Comparison of ENCODE assay signal across 1 cellular context in genomic region chr5:65961644-65962043, GRCh38.
A peak's percentile ranks its signal among the peaks of the same experiment; 100 is the strongest.
TF ChIP-seq lines count a peak whose summit lies in the region.

No MANE protein-coding gene starts in this region.

TF ChIP-seq in K562, 482 proteins besides CTCF, POLR2A, EP300 and RAD21 (continued from another document and continues in another):
- TF ChIP-seq JUND (IDR thresholded peaks at IDR 0.05; ENCODE audit: borderline replicate concordance, low read depth, low read length) = peak; percentile 81
- peak; percentile 82; the same call in 2 of the 3 replicates for TF ChIP-seq JUND (tag; IDR thresholded peaks at IDR 0.05; ENCODE audit: borderline replicate concordance, low read depth, low read length)
- TF ChIP-seq MAFK (IDR thresholded peaks at IDR 0.05; ENCODE audit: low read length) = no peak
- TF ChIP-seq PYGO2 (tag; IDR thresholded peaks at IDR 0.05) = no peak
- TF ChIP-seq, protein P1, sequence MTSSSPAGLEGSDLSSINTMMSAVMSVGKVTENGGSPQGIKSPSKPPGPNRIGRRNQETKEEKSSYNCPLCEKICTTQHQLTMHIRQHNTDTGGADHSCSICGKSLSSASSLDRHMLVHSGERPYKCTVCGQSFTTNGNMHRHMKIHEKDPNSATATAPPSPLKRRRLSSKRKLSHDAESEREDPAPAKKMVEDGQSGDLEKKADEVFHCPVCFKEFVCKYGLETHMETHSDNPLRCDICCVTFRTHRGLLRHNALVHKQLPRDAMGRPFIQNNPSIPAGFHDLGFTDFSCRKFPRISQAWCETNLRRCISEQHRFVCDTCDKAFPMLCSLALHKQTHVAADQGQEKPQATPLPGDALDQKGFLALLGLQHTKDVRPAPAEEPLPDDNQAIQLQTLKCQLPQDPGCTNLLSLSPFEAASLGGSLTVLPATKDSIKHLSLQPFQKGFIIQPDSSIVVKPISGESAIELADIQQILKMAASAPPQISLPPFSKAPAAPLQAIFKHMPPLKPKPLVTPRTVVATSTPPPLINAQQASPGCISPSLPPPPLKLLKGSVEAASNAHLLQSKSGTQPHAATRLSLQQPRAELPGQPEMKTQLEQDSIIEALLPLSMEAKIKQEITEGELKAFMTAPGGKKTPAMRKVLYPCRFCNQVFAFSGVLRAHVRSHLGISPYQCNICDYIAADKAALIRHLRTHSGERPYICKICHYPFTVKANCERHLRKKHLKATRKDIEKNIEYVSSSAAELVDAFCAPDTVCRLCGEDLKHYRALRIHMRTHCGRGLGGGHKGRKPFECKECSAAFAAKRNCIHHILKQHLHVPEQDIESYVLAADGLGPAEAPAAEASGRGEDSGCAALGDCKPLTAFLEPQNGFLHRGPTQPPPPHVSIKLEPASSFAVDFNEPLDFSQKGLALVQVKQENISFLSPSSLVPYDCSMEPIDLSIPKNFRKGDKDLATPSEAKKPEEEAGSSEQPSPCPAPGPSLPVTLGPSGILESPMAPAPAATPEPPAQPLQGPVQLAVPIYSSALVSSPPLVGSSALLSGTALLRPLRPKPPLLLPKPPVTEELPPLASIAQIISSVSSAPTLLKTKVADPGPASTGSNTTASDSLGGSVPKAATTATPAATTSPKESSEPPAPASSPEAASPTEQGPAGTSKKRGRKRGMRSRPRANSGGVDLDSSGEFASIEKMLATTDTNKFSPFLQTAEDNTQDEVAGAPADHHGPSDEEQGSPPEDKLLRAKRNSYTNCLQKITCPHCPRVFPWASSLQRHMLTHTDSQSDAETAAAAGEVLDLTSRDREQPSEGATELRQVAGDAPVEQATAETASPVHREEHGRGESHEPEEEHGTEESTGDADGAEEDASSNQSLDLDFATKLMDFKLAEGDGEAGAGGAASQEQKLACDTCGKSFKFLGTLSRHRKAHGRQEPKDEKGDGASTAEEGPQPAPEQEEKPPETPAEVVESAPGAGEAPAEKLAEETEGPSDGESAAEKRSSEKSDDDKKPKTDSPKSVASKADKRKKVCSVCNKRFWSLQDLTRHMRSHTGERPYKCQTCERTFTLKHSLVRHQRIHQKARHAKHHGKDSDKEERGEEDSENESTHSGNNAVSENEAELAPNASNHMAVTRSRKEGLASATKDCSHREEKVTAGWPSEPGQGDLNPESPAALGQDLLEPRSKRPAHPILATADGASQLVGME (CRISPR knock-in tag; IDR thresholded peaks at IDR 0.05) = no peak
- no peak for TF ChIP-seq ETV5 (CRISPR knock-in tag; IDR thresholded peaks at IDR 0.05; ENCODE audit: low read depth)
- no peak for TF ChIP-seq THRAP3 (IDR thresholded peaks at IDR 0.05; ENCODE audit: borderline replicate concordance)
- TF ChIP-seq, protein P2, sequence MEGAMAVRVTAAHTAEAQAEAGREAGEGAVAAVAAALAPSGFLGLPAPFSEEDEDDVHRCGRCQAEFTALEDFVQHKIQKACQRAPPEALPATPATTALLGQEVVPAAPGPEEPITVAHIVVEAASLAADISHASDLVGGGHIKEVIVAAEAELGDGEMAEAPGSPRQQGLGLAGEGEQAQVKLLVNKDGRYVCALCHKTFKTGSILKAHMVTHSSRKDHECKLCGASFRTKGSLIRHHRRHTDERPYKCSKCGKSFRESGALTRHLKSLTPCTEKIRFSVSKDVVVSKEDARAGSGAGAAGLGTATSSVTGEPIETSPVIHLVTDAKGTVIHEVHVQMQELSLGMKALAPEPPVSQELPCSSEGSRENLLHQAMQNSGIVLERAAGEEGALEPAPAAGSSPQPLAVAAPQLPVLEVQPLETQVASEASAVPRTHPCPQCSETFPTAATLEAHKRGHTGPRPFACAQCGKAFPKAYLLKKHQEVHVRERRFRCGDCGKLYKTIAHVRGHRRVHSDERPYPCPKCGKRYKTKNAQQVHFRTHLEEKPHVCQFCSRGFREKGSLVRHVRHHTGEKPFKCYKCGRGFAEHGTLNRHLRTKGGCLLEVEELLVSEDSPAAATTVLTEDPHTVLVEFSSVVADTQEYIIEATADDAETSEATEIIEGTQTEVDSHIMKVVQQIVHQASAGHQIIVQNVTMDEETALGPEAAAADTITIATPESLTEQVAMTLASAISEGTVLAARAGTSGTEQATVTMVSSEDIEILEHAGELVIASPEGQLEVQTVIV (CRISPR knock-in tag; IDR thresholded peaks at IDR 0.05; ENCODE audit: borderline replicate concordance) = no peak
- TF ChIP-seq, protein P3, sequence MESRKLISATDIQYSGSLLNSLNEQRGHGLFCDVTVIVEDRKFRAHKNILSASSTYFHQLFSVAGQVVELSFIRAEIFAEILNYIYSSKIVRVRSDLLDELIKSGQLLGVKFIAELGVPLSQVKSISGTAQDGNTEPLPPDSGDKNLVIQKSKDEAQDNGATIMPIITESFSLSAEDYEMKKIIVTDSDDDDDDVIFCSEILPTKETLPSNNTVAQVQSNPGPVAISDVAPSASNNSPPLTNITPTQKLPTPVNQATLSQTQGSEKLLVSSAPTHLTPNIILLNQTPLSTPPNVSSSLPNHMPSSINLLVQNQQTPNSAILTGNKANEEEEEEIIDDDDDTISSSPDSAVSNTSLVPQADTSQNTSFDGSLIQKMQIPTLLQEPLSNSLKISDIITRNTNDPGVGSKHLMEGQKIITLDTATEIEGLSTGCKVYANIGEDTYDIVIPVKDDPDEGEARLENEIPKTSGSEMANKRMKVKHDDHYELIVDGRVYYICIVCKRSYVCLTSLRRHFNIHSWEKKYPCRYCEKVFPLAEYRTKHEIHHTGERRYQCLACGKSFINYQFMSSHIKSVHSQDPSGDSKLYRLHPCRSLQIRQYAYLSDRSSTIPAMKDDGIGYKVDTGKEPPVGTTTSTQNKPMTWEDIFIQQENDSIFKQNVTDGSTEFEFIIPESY (CRISPR knock-in tag; IDR thresholded peaks at IDR 0.05) = no peak
- TF ChIP-seq SMARCA4 (IDR thresholded peaks at IDR 0.05) = peak; percentile 59
- TF ChIP-seq TRIM28 (IDR thresholded peaks at IDR 0.05) = no peak
- TF ChIP-seq, protein P4, sequence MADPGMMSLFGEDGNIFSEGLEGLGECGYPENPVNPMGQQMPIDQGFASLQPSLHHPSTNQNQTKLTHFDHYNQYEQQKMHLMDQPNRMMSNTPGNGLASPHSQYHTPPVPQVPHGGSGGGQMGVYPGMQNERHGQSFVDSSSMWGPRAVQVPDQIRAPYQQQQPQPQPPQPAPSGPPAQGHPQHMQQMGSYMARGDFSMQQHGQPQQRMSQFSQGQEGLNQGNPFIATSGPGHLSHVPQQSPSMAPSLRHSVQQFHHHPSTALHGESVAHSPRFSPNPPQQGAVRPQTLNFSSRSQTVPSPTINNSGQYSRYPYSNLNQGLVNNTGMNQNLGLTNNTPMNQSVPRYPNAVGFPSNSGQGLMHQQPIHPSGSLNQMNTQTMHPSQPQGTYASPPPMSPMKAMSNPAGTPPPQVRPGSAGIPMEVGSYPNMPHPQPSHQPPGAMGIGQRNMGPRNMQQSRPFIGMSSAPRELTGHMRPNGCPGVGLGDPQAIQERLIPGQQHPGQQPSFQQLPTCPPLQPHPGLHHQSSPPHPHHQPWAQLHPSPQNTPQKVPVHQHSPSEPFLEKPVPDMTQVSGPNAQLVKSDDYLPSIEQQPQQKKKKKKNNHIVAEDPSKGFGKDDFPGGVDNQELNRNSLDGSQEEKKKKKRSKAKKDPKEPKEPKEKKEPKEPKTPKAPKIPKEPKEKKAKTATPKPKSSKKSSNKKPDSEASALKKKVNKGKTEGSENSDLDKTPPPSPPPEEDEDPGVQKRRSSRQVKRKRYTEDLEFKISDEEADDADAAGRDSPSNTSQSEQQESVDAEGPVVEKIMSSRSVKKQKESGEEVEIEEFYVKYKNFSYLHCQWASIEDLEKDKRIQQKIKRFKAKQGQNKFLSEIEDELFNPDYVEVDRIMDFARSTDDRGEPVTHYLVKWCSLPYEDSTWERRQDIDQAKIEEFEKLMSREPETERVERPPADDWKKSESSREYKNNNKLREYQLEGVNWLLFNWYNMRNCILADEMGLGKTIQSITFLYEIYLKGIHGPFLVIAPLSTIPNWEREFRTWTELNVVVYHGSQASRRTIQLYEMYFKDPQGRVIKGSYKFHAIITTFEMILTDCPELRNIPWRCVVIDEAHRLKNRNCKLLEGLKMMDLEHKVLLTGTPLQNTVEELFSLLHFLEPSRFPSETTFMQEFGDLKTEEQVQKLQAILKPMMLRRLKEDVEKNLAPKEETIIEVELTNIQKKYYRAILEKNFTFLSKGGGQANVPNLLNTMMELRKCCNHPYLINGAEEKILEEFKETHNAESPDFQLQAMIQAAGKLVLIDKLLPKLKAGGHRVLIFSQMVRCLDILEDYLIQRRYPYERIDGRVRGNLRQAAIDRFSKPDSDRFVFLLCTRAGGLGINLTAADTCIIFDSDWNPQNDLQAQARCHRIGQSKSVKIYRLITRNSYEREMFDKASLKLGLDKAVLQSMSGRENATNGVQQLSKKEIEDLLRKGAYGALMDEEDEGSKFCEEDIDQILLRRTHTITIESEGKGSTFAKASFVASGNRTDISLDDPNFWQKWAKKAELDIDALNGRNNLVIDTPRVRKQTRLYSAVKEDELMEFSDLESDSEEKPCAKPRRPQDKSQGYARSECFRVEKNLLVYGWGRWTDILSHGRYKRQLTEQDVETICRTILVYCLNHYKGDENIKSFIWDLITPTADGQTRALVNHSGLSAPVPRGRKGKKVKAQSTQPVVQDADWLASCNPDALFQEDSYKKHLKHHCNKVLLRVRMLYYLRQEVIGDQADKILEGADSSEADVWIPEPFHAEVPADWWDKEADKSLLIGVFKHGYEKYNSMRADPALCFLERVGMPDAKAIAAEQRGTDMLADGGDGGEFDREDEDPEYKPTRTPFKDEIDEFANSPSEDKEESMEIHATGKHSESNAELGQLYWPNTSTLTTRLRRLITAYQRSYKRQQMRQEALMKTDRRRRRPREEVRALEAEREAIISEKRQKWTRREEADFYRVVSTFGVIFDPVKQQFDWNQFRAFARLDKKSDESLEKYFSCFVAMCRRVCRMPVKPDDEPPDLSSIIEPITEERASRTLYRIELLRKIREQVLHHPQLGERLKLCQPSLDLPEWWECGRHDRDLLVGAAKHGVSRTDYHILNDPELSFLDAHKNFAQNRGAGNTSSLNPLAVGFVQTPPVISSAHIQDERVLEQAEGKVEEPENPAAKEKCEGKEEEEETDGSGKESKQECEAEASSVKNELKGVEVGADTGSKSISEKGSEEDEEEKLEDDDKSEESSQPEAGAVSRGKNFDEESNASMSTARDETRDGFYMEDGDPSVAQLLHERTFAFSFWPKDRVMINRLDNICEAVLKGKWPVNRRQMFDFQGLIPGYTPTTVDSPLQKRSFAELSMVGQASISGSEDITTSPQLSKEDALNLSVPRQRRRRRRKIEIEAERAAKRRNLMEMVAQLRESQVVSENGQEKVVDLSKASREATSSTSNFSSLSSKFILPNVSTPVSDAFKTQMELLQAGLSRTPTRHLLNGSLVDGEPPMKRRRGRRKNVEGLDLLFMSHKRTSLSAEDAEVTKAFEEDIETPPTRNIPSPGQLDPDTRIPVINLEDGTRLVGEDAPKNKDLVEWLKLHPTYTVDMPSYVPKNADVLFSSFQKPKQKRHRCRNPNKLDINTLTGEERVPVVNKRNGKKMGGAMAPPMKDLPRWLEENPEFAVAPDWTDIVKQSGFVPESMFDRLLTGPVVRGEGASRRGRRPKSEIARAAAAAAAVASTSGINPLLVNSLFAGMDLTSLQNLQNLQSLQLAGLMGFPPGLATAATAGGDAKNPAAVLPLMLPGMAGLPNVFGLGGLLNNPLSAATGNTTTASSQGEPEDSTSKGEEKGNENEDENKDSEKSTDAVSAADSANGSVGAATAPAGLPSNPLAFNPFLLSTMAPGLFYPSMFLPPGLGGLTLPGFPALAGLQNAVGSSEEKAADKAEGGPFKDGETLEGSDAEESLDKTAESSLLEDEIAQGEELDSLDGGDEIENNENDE (IDR thresholded peaks at IDR 0.05; ENCODE audit: low read depth, low read length) = no peak
- no peak for TF ChIP-seq HDAC1 (IDR thresholded peaks at IDR 0.05)
- TF ChIP-seq TEAD2 (tag; IDR thresholded peaks at IDR 0.05) = no peak
- TF ChIP-seq SMARCE1 (IDR thresholded peaks at IDR 0.05) = peak; percentile 54; the same call in 1 of the 2 replicates
- TF ChIP-seq ZFX (CRISPR knock-in tag; IDR thresholded peaks at IDR 0.05) = no peak
- TF ChIP-seq DIDO1 (tag; IDR thresholded peaks at IDR 0.05; ENCODE audit: low read depth) = no peak
- TF ChIP-seq, protein P5, sequence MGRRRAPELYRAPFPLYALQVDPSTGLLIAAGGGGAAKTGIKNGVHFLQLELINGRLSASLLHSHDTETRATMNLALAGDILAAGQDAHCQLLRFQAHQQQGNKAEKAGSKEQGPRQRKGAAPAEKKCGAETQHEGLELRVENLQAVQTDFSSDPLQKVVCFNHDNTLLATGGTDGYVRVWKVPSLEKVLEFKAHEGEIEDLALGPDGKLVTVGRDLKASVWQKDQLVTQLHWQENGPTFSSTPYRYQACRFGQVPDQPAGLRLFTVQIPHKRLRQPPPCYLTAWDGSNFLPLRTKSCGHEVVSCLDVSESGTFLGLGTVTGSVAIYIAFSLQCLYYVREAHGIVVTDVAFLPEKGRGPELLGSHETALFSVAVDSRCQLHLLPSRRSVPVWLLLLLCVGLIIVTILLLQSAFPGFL (CRISPR knock-in tag; IDR thresholded peaks at IDR 0.05) = no peak
- TF ChIP-seq KLF16 (IDR thresholded peaks at IDR 0.05) = no peak
- peak; percentile 90 for TF ChIP-seq FOSL1 (tag; conservative IDR thresholded peaks at IDR 0.05)
- no peak for TF ChIP-seq HOMEZ (CRISPR knock-in tag; IDR thresholded peaks at IDR 0.05)
